Comparison of ENCODE assay signal across 1 cellular context in genomic region chr13:49082653-49083536, GRCh38.
TF ChIP-seq lines count a peak whose summit lies in the region.

No MANE protein-coding gene starts in this region.

TF ChIP-seq in GM12878, 131 proteins besides CTCF, POLR2A, EP300 and RAD21 (continued from another document):
- no peak for TF ChIP-seq ZBTB4 (CRISPR knock-in tag; IDR thresholded peaks at IDR 0.05)
- TF ChIP-seq LARP7 (IDR thresholded peaks at IDR 0.05): no peak
- peak; percentile 49; the same call in 1 of the 2 replicates for TF ChIP-seq PML (IDR thresholded peaks at IDR 0.05; ENCODE audit: low read length)
- peak; percentile 73 to 80 for TF ChIP-seq IKZF2 (IDR thresholded peaks at IDR 0.05)
- TF ChIP-seq PKNOX1 (IDR thresholded peaks at IDR 0.05): no peak; the same call in 1 of the 2 replicates
- peak; percentile 94; the same call in 1 of the 2 replicates for TF ChIP-seq FOXM1 (IDR thresholded peaks at IDR 0.05; ENCODE audit: low read depth, low read length)
- no peak for TF ChIP-seq SMAD1 (IDR thresholded peaks at IDR 0.05; ENCODE audit: low read depth, partially characterized antibody)
- TF ChIP-seq HSF1 (IDR thresholded peaks at IDR 0.05; ENCODE audit: low read depth, low read length): no peak
- peak; percentile 90 for TF ChIP-seq NFIC (IDR thresholded peaks at IDR 0.05; ENCODE audit: low read depth, low read length)
- no peak for TF ChIP-seq ZNF274 (IDR thresholded peaks at IDR 0.05; ENCODE audit: insufficient read depth, insufficient read length)
- no peak for TF ChIP-seq TCF12 (IDR thresholded peaks at IDR 0.05; ENCODE audit: low read depth, low read length)
- TF ChIP-seq MEF2B (IDR thresholded peaks at IDR 0.05; ENCODE audit: partially characterized antibody, poor library complexity, severe bottlenecking): peak; percentile 72
- no peak for TF ChIP-seq CBFB (IDR thresholded peaks at IDR 0.05; ENCODE audit: low read depth)
- TF ChIP-seq E2F8 (IDR thresholded peaks at IDR 0.05; ENCODE audit: low read depth, partially characterized antibody): no peak
- TF ChIP-seq EZH2 (IDR thresholded peaks at IDR 0.05; ENCODE audit: borderline replicate concordance, control insufficient read depth, low read depth, low read length): no peak
- TF ChIP-seq SREBF1 (IDR thresholded peaks at IDR 0.05; ENCODE audit: low read length): no peak
- no peak for TF ChIP-seq SP1 (IDR thresholded peaks at IDR 0.05; ENCODE audit: low read depth, low read length)
- TF ChIP-seq NFXL1 (IDR thresholded peaks at IDR 0.05; ENCODE audit: borderline replicate concordance): no peak
- no peak for TF ChIP-seq KDM1A (IDR thresholded peaks at IDR 0.05; ENCODE audit: borderline replicate concordance)
- TF ChIP-seq BCL11A (IDR thresholded peaks at IDR 0.05; ENCODE audit: low read depth, low read length): peak; percentile 54; the same call in 1 of the 2 replicates
- TF ChIP-seq ZNF384 (IDR thresholded peaks at IDR 0.05; ENCODE audit: borderline replicate concordance, low read depth, low read length): no peak
- TF ChIP-seq IRF4 (IDR thresholded peaks at IDR 0.05; ENCODE audit: low read depth, low read length): peak; percentile 67; the same call in 1 of the 2 replicates
- peak; percentile 70 for TF ChIP-seq SPI1 (IDR thresholded peaks at IDR 0.05; ENCODE audit: borderline replicate concordance, insufficient read depth, low read depth, low read length)
- no peak for TF ChIP-seq SRF (IDR thresholded peaks at IDR 0.05; ENCODE audit: low read depth in 2 of 2, low read length in 2 of 2)
- no peak for TF ChIP-seq CHD2 (IDR thresholded peaks at IDR 0.05; ENCODE audit: borderline replicate concordance, low read depth, low read length)
- no peak for TF ChIP-seq PRDM15 (CRISPR knock-in tag; IDR thresholded peaks at IDR 0.05)
- TF ChIP-seq BCLAF1 (IDR thresholded peaks at IDR 0.05): no peak
- TF ChIP-seq ATF7 (IDR thresholded peaks at IDR 0.05; ENCODE audit: low read depth): peak; percentile 61
- peak; percentile 84; the same call in 1 of the 2 replicates for TF ChIP-seq MTA3 (IDR thresholded peaks at IDR 0.05; ENCODE audit: borderline replicate concordance, low read length)
- TF ChIP-seq RBBP5 (conservative IDR thresholded peaks at IDR 0.05): no peak
- TF ChIP-seq MEF2A (IDR thresholded peaks at IDR 0.05; ENCODE audit: insufficient read depth, low read depth, low read length): peak; percentile 85
- TF ChIP-seq HDGF (IDR thresholded peaks at IDR 0.05): no peak
- TF ChIP-seq TCF3 (IDR thresholded peaks at IDR 0.05; ENCODE audit: borderline replicate concordance, insufficient read depth, low read depth, low read length): no peak
- TF ChIP-seq RB1 (IDR thresholded peaks at IDR 0.05; ENCODE audit: borderline replicate concordance): no peak
- TF ChIP-seq CEBPB (IDR thresholded peaks at IDR 0.05; ENCODE audit: borderline replicate concordance in 1 of 2, low read depth in 2 of 2, low read length in 2 of 2): 0 out of 4 replicates have a peak, but pooled peaks of 1 of the 2 experiments have one; percentile 55
- TF ChIP-seq RUNX3 (IDR thresholded peaks at IDR 0.05; ENCODE audit: low read length): peak; percentile 55; the same call in 1 of the 2 replicates
- TF ChIP-seq PAX8 (IDR thresholded peaks at IDR 0.05): no peak
- no peak for TF ChIP-seq KAT2A (conservative IDR thresholded peaks at IDR 0.05; ENCODE audit: control insufficient read depth, low read depth, low read length)
- no peak for TF ChIP-seq TARDBP (IDR thresholded peaks at IDR 0.05; ENCODE audit: borderline replicate concordance)
- no peak for TF ChIP-seq SREBF2 (IDR thresholded peaks at IDR 0.05; ENCODE audit: low read length)
- TF ChIP-seq RAD51 (IDR thresholded peaks at IDR 0.05): no peak
- no peak for TF ChIP-seq SKIL (IDR thresholded peaks at IDR 0.05; ENCODE audit: low read depth, poor library complexity, severe bottlenecking)
- no peak for TF ChIP-seq KLF5 (IDR thresholded peaks at IDR 0.05; ENCODE audit: partially characterized antibody)
